8 cellular contexts compared by ENCODE assay signal in the genomic region with DNA sequence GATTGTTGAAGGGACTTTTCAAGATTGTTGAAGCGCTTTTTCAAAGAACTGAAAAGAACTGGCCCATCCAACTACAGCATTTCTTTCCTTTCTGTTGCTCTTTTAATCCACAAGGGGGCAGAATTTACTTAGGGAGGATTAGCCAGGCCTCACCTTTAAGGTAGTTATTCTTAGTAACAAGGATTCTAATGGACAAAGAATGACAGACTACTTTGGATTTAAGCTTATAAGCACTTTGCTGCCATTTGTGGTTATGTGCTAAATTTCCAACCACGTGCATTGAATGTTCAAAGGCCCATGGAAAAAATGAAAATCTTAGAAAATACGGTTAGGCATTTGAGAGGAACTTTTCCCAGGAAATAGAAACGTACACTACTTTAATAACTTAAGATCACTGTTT. TPM values are rescaled to one million over a fixed set of nuclear protein-coding genes. Genes with fewer than 3 reads are reported as not detected.
A peak's percentile ranks its signal among the peaks of the same experiment; 100 is the strongest.
DNase-seq lines count a peak whose midpoint lies in the region; ATAC-seq and TF ChIP-seq lines count a peak whose summit lies in the region.

No MANE protein-coding gene starts in this region.

- TF ChIP-seq POLR2A in Peyer's patch (IDR thresholded peaks at IDR 0.05), result no peak

- no peak overlapping the region for H3K4me3 ChIP-seq in Peyer's patch

- DNase-seq in DMS79 treated with DMSO at 0.1 percent for 48 hours (lab: John Stamatoyannopoulos, UW), result peak; percentile 79
- DNase-seq in KG1 (lab: John Stamatoyannopoulos, UW), result peak; percentile 20
- DNase-seq in Peyer's patch, result no peak
- no peak for DNase-seq in endothelial cell (ENCODE audit: low spot score)
- no peak for DNase-seq in mesothelial cell of epicardium (ENCODE audit: low spot score in 2 of 2, unreplicated experiment in 2 of 2)
- no peak for DNase-seq in activated effector memory CD4-positive, alpha-beta T cell treated with Interleukin-2 at 50 U/mL for 16 hours

- H3K36me3 Mint-ChIP-seq in endothelial cell (ENCODE audit: low read depth, unreplicated experiment) (no peaks in the 10 kb centered on the region), mesothelial cell of epicardium (peaks cover 3% of the 10 kb centered on the region)

- no peaks in the 10 kb centered on the region for H3K36me3 ChIP-seq in Peyer's patch

- TF ChIP-seq CTCF in Peyer's patch (IDR thresholded peaks at IDR 0.05) (peak; percentile 46 to 91 (median 82)), endothelial cell (IDR thresholded peaks at IDR 0.05; ENCODE audit: unreplicated experiment) (peak; percentile 91), mesothelial cell of epicardium (IDR thresholded peaks at IDR 0.05; ENCODE audit: unreplicated experiment) (peak; percentile 76)

- H3K27ac ChIP-seq in Peyer's patch, result peak overlapping the region in 1 of 4 donors; percentile 23

- H3K27me3 ChIP-seq in Peyer's patch, result no peaks in the 10 kb centered on the region

- no peaks in the 10 kb centered on the region for H3K4me1 ChIP-seq in Peyer's patch

- no peak for ATAC-seq in GM21528 (IDR thresholded peaks at IDR 0.05; ENCODE audit: low FRiP score, unreplicated experiment)
- no peak for ATAC-seq in HG03439 (IDR thresholded peaks at IDR 0.05; ENCODE audit: unreplicated experiment)

- H3K4me3 Mint-ChIP-seq in endothelial cell (ENCODE audit: unreplicated experiment), result no peak overlapping the region
- H3K4me3 Mint-ChIP-seq in mesothelial cell of epicardium, result no peak overlapping the region

- H3K9me3 ChIP-seq in Peyer's patch, result peaks cover 0 to 6% (median 0%) of the 10 kb centered on the region in 4 donors

- H3K27ac Mint-ChIP-seq in endothelial cell (ENCODE audit: unreplicated experiment), result no peak overlapping the region
- H3K27ac Mint-ChIP-seq in mesothelial cell of epicardium, result no peak overlapping the region

- H3K27me3 Mint-ChIP-seq in endothelial cell (ENCODE audit: unreplicated experiment) (peaks cover 2% of the 10 kb centered on the region), mesothelial cell of epicardium (ENCODE audit: low read depth) (no peaks in the 10 kb centered on the region)

- no peaks in the 10 kb centered on the region for H3K9me3 Mint-ChIP-seq in endothelial cell (ENCODE audit: unreplicated experiment)
- peaks cover 7% of the 10 kb centered on the region for H3K9me3 Mint-ChIP-seq in mesothelial cell of epicardium

- H3K4me1 Mint-ChIP-seq in endothelial cell (ENCODE audit: unreplicated experiment), result peaks cover 7% of the 10 kb centered on the region
- peaks cover 9% of the 10 kb centered on the region for H3K4me1 Mint-ChIP-seq in mesothelial cell of epicardium

RNA-seq across cellular contexts. Expression of a gene that starts 49.5 kb away (rescaled TPM):
- 1,000 to 10,000 TPM in 1 of 4 donors, 100 to 1,000 TPM in 3; 459 to 1,091 (median 728) TPM for total RNA-seq in Peyer's patch
- total RNA-seq in endothelial cell (ENCODE audit: unreplicated experiment), result 1,201 TPM
- total RNA-seq in mesothelial cell of epicardium, result 714 to 741 TPM (median 735 TPM) in 3 replicates

Comparison
In these comparisons a context has a peak if more than half of its experiments do, and no peak if none do; other contexts are left out.
1. DNase-seq: peak in DMS79 treated with DMSO at 0.1 percent for 48 hours (single experiment) and KG1 (single experiment); none in Peyer's patch (0 of 3), endothelial cell (single experiment), mesothelial cell of epicardium (0 of 2) and activated effector memory CD4-positive, alpha-beta T cell treated with Interleukin-2 at 50 U/mL for 16 hours (single experiment).
2. Peak in every context shown above with its lines, with median percentiles within 50 percentile points of each other: CTCF ChIP-seq.